ENCODE assay signal across 34 cellular contexts in the genomic region with DNA sequence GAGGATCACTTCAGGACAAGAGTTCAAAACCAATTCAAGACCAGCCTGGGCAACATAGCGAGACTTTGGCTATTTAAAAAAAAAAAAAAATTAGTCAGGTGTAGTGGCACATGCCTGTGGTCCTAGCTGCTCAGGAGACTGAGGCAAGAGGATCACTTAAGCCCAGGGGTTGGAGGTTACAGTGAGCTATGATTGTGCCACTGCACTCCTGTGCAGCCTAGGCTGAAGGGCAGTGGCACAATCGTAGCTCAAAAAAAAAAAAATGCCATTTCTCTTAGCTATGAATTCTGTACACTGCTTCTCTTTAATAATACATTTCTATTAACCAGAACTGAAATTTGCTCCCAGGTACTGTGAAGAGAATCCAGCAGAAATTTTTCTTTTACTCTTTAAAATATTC.
"Had no signal": no experiment of that assay in that cellular context is flagged by ENCODE, and none has a peak within 500 bp of the region (broad histone marks: within the 10 kb centered on the region; RNA-seq: fewer than 3 reads in every experiment).

No MANE protein-coding gene starts in this region.

- H3K9me3 ChIP-seq: MG63 had no signal

- DNase-seq: Karpas-422, Kasumi-1, MG63, MM.1S, MV-4-11, NCI-H1048, NCI-H1092, NCI-H1092 treated with DMSO at 0.1 percent for 48 hours, NCI-H1105, NCI-H1105 treated with DMSO at 0.1 percent for 48 hours, NCI-H1417, NCI-H1417 treated with DMSO at 0.1 percent for 48 hours, NCI-H1436, NCI-H1436 treated with DMSO at 0.1 percent for 48 hours, NCI-H146, NCI-H1694, NCI-H1694 treated with DMSO at 0.1 percent for 48 hours, NCI-H187, NCI-H187 treated with DMSO at 0.1 percent for 48 hours, NCI-H1930, NCI-H2029, NCI-H2029 treated with DMSO at 0.1 percent for 48 hours, NCI-H2081, NCI-H2081 treated with DMSO at 0.1 percent for 48 hours, NCI-H2107, NCI-H2171, NCI-H2171 treated with DMSO at 0.1 percent for 48 hours, NCI-H2227 treated with DMSO at 0.1 percent for 48 hours, NCI-H226, NCI-H345, NCI-H446, NCI-H446 treated with DMSO at 0.1 percent for 48 hours, NCI-H510A, NCI-H510A treated with DMSO at 0.1 percent for 48 hours had no signal

- H3K4me3 ChIP-seq: MG63 had no signal

- H3K27me3 ChIP-seq: MG63 had no signal
